ENCODE assay signal across 14 cellular contexts in genomic region chr17:81898029-81898866, GRCh38.
DNase-seq lines count a peak whose midpoint lies in the region; ATAC-seq and TF ChIP-seq lines count a peak whose summit lies in the region.
"Had no signal": no experiment of that assay in that cellular context is flagged by ENCODE, and none has a peak within 500 bp of the region (broad histone marks: within the 10 kb centered on the region; RNA-seq: fewer than 3 reads in every experiment).

No MANE protein-coding gene starts in this region.

- TF ChIP-seq CTCF in RWPE1 (conservative IDR thresholded peaks at IDR 0.05; ENCODE audit: low read depth): no peak

- CTCF ChIA-PET in RWPE1 (lab: Yijun Ruan, JAX): interaction anchor here (0.8 to 1.0 kb wide), 3 partner anchors 12 to 61 kb away, joined by 3 read pairs; no protein-coding TSS in a partner anchor

- POLR2A ChIA-PET in RWPE1 (lab: Yijun Ruan, JAX; ENCODE audit: low non-redundant PET): no interaction called here

- H3K27ac ChIP-seq in RWPE1: peak overlapping the region; percentile 92

- ATAC-seq in GM19455 (IDR thresholded peaks at IDR 0.05; ENCODE audit: unreplicated experiment): no peak

- DNase-seq in GOT3 (lab: John Stamatoyannopoulos, UW) (peak; percentile 63), RWPE1 (ENCODE audit: low spot score) (peak; percentile 68), fibroblast of gingiva (ENCODE audit: low read depth) (peak; percentile 79), stromal cell of bone marrow (ENCODE audit: low read depth) (peak; percentile 84), D341Med (ENCODE audit: low spot score) (no peak)
- DNase-seq in activated T-cell treated with anti-CD3 and anti-CD28 coated beads, Interleukin-2, amount 50 U/mL, for 48 hours: no peak
- no peak for DNase-seq in effector CD4-positive, alpha-beta T cell
- DNase-seq: activated B cell treated with CpG ODN at 0.5 μM for 24 hours; activated effector memory CD4-positive, alpha-beta T cell treated with anti-CD3 and anti-CD28 coated beads, Interleukin-2, amount 50 U/mL, for 16 hours; dermis blood vessel endothelial cell; GF-D8; NCI-H1417 treated with DMSO at 0.1 percent for 48 hours; stimulated activated naive CD4-positive, alpha-beta T cell treated with Interleukin-2 at 50 U/mL for 16 hours had no signal

Comparison
In these comparisons a context has a peak if more than half of its experiments do, and no peak if none do; other contexts are left out.
1. DNase-seq: peak in GOT3 (single experiment), RWPE1 (single experiment), fibroblast of gingiva (single experiment) and stromal cell of bone marrow (single experiment); none in activated T-cell treated with anti-CD3 and anti-CD28 coated beads, Interleukin-2, amount 50 U/mL, for 48 hours (0 of 2), D341Med (single experiment) and effector CD4-positive, alpha-beta T cell (single experiment).